ENCODE assay signal across 8 cellular contexts in genomic region chr20:57397693-57398108, GRCh38. TPM values are rescaled to one million over a fixed set of nuclear protein-coding genes. Genes with fewer than 3 reads are reported as not detected.
DNase-seq lines count a peak whose midpoint lies in the region; ATAC-seq and TF ChIP-seq lines count a peak whose summit lies in the region.

No MANE protein-coding gene starts in this region.

- no peaks in the 10 kb centered on the region for H3K27me3 Mint-ChIP-seq in T-helper 17 cell

- H3K4me3 ChIP-seq in effector memory CD4-positive, alpha-beta T cell (ENCODE audit: insufficient read depth, low read depth, low read length, poor library complexity, severe bottlenecking) = peak overlapping the region; percentile 24
- peak overlapping the region in 6 of 8 donors; percentile 6 to 53 (median 22) for H3K4me3 ChIP-seq in spleen

- H3K9me3 ChIP-seq in T-helper 17 cell (ENCODE audit: control insufficient read depth, low read length, poor library complexity, severe bottlenecking) = no peaks in the 10 kb centered on the region
- H3K9me3 ChIP-seq in effector memory CD4-positive, alpha-beta T cell (ENCODE audit: control insufficient read depth, low read length) = no peaks in the 10 kb centered on the region
- no peaks in the 10 kb centered on the region for H3K9me3 ChIP-seq in spleen

- intact Hi-C loops in spleen (cut with DNase I; ENCODE audit: low total_unique reads) = no loop called here

- H3K27ac Mint-ChIP-seq in T-helper 17 cell = peak overlapping the region; percentile 100

- peak overlapping the region; percentile 90 for H3K27ac ChIP-seq in effector memory CD4-positive, alpha-beta T cell (ENCODE audit: insufficient read depth, low read length, poor library complexity, severe bottlenecking)
- H3K27ac ChIP-seq in spleen = peak overlapping the region; percentile 60 to 98 (median 88)

- 13 to 22% (median 17%) methylated on average over 9 to 13 of the region's 13 CpGs for WGBS in spleen, 5 donors

- DNase-seq in activated CD8-positive, alpha-beta memory T cell treated with anti-CD3 and anti-CD28 coated beads for 24 hours = peak; percentile 79
- DNase-seq in activated CD8-positive, alpha-beta memory T cell treated with anti-CD3 and anti-CD28 coated beads, Interleukin-2, amount 50 U/mL, for 48 hours = no peak
- DNase-seq in T-helper 17 cell = peak; percentile 4 to 59 (median 49)
- peak; percentile 50 to 67 (median 57) for DNase-seq in effector memory CD4-positive, alpha-beta T cell
- DNase-seq in spleen = peak; percentile 93
- DNase-seq in NCI-H1105 (lab: John Stamatoyannopoulos, UW) = no peak
- DNase-seq in DMS53 treated with DMSO at 0.1 percent for 48 hours (lab: John Stamatoyannopoulos, UW; ENCODE audit: unreplicated experiment) = no peak

- peaks cover 91% of the 10 kb centered on the region for H3K4me1 ChIP-seq in effector memory CD4-positive, alpha-beta T cell (ENCODE audit: control insufficient read depth, insufficient read depth, low read length, poor library complexity, severe bottlenecking)
- peaks cover 95 to 100% (median 100%) of the 10 kb centered on the region in 6 donors for H3K4me1 ChIP-seq in spleen

- H3K36me3 ChIP-seq in effector memory CD4-positive, alpha-beta T cell (ENCODE audit: control insufficient read depth, insufficient read depth, low read length) = peaks cover 71% of the 10 kb centered on the region
- peaks cover 0 to 94% (median 54%) of the 10 kb centered on the region in 6 donors for H3K36me3 ChIP-seq in spleen

- no peaks in the 10 kb centered on the region for H3K27me3 ChIP-seq in effector memory CD4-positive, alpha-beta T cell (replicated peaks; ENCODE audit: control insufficient read depth, insufficient read depth, low read length, poor library complexity, severe bottlenecking)
- no peaks in the 10 kb centered on the region for H3K27me3 ChIP-seq in spleen (replicated peaks in 1 of 7)

- H3K4me3 Mint-ChIP-seq in T-helper 17 cell = peak overlapping the region; percentile 92

- ATAC-seq in T-helper 17 cell = peak; percentile 36
- no peak for ATAC-seq in HG03139 (IDR thresholded peaks at IDR 0.05; ENCODE audit: unreplicated experiment)

- no peak for TF ChIP-seq POLR2A in spleen (IDR thresholded peaks at IDR 0.05)

- peaks cover 5% of the 10 kb centered on the region for H3K36me3 Mint-ChIP-seq in T-helper 17 cell (ENCODE audit: low read depth)

- no peak for TF ChIP-seq CTCF in spleen (IDR thresholded peaks at IDR 0.05 in 8 of 11, conservative IDR thresholded peaks at IDR 0.05 in 3 of 11)

- peaks cover 60% of the 10 kb centered on the region for H3K4me1 Mint-ChIP-seq in T-helper 17 cell

RNA-seq across cellular contexts. Expression of gene RBM38, which starts 6.5 kb away (rescaled TPM):
- total RNA-seq in T-helper 17 cell = 100 to 1,000 TPM; 176 to 257 TPM
- 100 to 1,000 TPM in 1 of 7 donors, 10 to 100 TPM in 6; 49.2 to 120 (median 61.6) TPM for total RNA-seq in spleen
- polyA plus RNA-seq in spleen = 10 to 100 TPM; 48.6 to 87.8 (median 81.2) TPM

RNA-seq across cellular contexts. Expression of gene RAE1, which starts 46.6 kb away (rescaled TPM):
- total RNA-seq in T-helper 17 cell (10 to 100 TPM; 40.5 to 40.6 TPM), spleen (10 to 100 TPM; 22.0 to 41.3 (median 24.2) TPM)
- polyA plus RNA-seq in spleen = 10 to 100 TPM; 16.2 to 20.2 (median 16.7) TPM

Comparison
In these comparisons a context has a peak if more than half of its experiments do, and no peak if none do; other contexts are left out.
1. DNase-seq: peak in activated CD8-positive, alpha-beta memory T cell treated with anti-CD3 and anti-CD28 coated beads for 24 hours (single experiment), T-helper 17 cell (3 of 3), effector memory CD4-positive, alpha-beta T cell (3 of 3) and spleen (single experiment); none in activated CD8-positive, alpha-beta memory T cell treated with anti-CD3 and anti-CD28 coated beads, Interleukin-2, amount 50 U/mL, for 48 hours (single experiment), NCI-H1105 (single experiment) and DMS53 treated with DMSO at 0.1 percent for 48 hours (single experiment).